Comparison of ENCODE assay signal across 41 cellular contexts in the genomic region with DNA sequence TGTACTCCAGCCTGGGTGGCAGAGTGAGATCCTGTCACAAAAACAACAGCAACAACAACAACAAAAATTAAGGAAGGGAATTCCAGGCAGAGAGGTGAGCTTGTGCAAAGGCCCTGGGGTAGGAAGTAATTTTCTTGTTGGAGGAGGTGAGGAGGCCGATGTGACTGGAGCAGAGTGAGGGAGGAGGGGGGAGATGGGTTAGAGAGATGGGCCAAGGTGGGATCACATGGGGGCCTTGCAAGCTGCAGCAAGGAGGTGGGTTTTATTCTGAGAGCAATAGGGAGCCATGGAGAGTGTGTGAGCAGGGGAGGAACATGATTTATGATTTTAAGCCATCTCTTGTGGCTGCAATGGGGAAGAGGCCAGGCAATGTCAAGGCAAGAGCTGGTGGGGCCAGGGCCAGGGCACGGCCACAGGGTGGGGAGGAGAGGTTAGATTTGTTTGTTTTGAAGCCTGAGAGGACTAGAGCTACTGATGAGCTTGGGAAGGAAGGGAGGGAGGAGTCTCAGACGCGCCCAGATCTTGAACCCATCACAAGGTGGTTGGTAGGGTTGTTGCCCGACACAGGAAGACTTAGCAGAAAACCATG. TPM values are rescaled to one million over a fixed set of nuclear protein-coding genes. Genes with fewer than 3 reads are reported as not detected.
"Had no signal": no experiment of that assay in that cellular context is flagged by ENCODE, and none has a peak within 500 bp of the region (broad histone marks: within the 10 kb centered on the region; RNA-seq: fewer than 3 reads in every experiment).

No MANE protein-coding gene starts in this region.

- ATAC-seq: activated CD8-positive, alpha-beta T cell treated with anti-CD3 and anti-CD28 coated beads for 36 hours; activated T-cell treated with anti-CD3 and anti-CD28 coated beads, Interleukin-2, amount 50 U/mL, for 72 hours; activated T-helper 17 cell treated with anti-CD3 and anti-CD28 coated beads, Interleukin-2, amount 50 U/mL, for 72 hours; body of pancreas; PC-3 had no signal

- H3K36me3 ChIP-seq: MG63, Peyer's patch, SJSA1 had no signal

- H3K9me3 ChIP-seq: body of pancreas, MG63, Peyer's patch, SJSA1 had no signal

- H3K4me1 Mint-ChIP-seq: activated naive CD4-positive, alpha-beta T cell treated with anti-CD3 and anti-CD28 coated beads, Interleukin-2, amount 50 U/mL, for 24 hours; activated naive CD8-positive, alpha-beta T cell treated with anti-CD3 and anti-CD28 coated beads, Interleukin-2, amount 10 ng/mL, durations not matched to agents 7 days and 5 days; activated T-helper 17 cell treated with anti-CD3 and anti-CD28 coated beads, Interleukin-2, amount 50 U/mL, for 72 hours had no signal

- H3K9me3 Mint-ChIP-seq: activated CD8-positive, alpha-beta T cell treated with anti-CD3 and anti-CD28 coated beads for 36 hours; activated naive CD4-positive, alpha-beta T cell treated with anti-CD3 and anti-CD28 coated beads, Interleukin-2, amount 50 U/mL, for 24 hours; activated naive CD8-positive, alpha-beta T cell treated with anti-CD3 and anti-CD28 coated beads, Interleukin-2, amount 10 ng/mL, durations not matched to agents 7 days and 5 days; activated T-cell treated with anti-CD3 and anti-CD28 coated beads, Interleukin-2, amount 50 U/mL, for 72 hours; activated T-helper 17 cell treated with anti-CD3 and anti-CD28 coated beads, Interleukin-2, amount 50 U/mL, for 72 hours had no signal

- H3K27me3 ChIP-seq: body of pancreas, Peyer's patch, SJSA1 had no signal

- H3K27ac ChIP-seq: body of pancreas, Peyer's patch, SJSA1, VCaP had no signal

- DNase-seq: activated CD4-positive, alpha-beta T cell treated with anti-CD3 and anti-CD28 coated beads for 1 hour; activated CD4-positive, alpha-beta T cell treated with anti-CD3 and anti-CD28 coated beads for 48 hours; activated CD4-positive, alpha-beta T cell treated with anti-CD3 and anti-CD28 coated beads, Interleukin-2, amount 50 U/mL, for 4 hours; activated CD4-positive, CD25-positive, alpha-beta regulatory T cell; activated CD8-positive, alpha-beta T cell treated with anti-CD3 and anti-CD28 coated beads for 36 hours; activated gamma-delta T cell; activated naive CD4-positive, alpha-beta T cell treated with Interleukin-2 at 50 U/mL for 16 hours; activated naive CD8-positive, alpha-beta T cell treated with anti-CD3 and anti-CD28 coated beads, Interleukin-2, amount 10 ng/mL, durations not matched to agents 7 days and 5 days; activated T-cell treated with anti-CD3 and anti-CD28 coated beads, Interleukin-2, amount 50 U/mL, for 1 hour; activated T-cell treated with anti-CD3 and anti-CD28 coated beads, Interleukin-2, amount 50 U/mL, for 72 hours; amygdala; body of pancreas; caudate nucleus; cerebellar nuclear complex; Kasumi-1; MG63; NCI-H1048; NCI-H1105 treated with DMSO at 0.1 percent for 48 hours; NCI-H1436; NCI-H1694; NCI-H1930; NCI-H2081 treated with DMSO at 0.1 percent for 48 hours; NCI-H226; NCI-H446 treated with DMSO at 0.1 percent for 48 hours; NCI-H524; NCI-H69; NCI-H82; PC-3; Peyer's patch; RPMI8226; SHP77 treated with DMSO at 0.1 percent for 48 hours; SW 1271; T-helper 1 cell; T-helper 2 cell; T-helper 9 cell had no signal

- H3K4me1 ChIP-seq: body of pancreas, Peyer's patch, SJSA1 had no signal

- H3K36me3 Mint-ChIP-seq: activated naive CD4-positive, alpha-beta T cell treated with anti-CD3 and anti-CD28 coated beads, Interleukin-2, amount 50 U/mL, for 24 hours; activated naive CD8-positive, alpha-beta T cell treated with anti-CD3 and anti-CD28 coated beads, Interleukin-2, amount 10 ng/mL, durations not matched to agents 7 days and 5 days had no signal

- H3K4me3 ChIP-seq: body of pancreas, MG63, Peyer's patch, SJSA1 had no signal

- H3K4me3 Mint-ChIP-seq: activated CD8-positive, alpha-beta T cell treated with anti-CD3 and anti-CD28 coated beads for 36 hours; activated naive CD4-positive, alpha-beta T cell treated with anti-CD3 and anti-CD28 coated beads, Interleukin-2, amount 50 U/mL, for 24 hours; activated naive CD8-positive, alpha-beta T cell treated with anti-CD3 and anti-CD28 coated beads, Interleukin-2, amount 10 ng/mL, durations not matched to agents 7 days and 5 days; activated T-cell treated with anti-CD3 and anti-CD28 coated beads, Interleukin-2, amount 50 U/mL, for 72 hours; activated T-helper 17 cell treated with anti-CD3 and anti-CD28 coated beads, Interleukin-2, amount 50 U/mL, for 72 hours had no signal

- H3K27ac Mint-ChIP-seq: activated CD8-positive, alpha-beta T cell treated with anti-CD3 and anti-CD28 coated beads for 36 hours; activated naive CD8-positive, alpha-beta T cell treated with anti-CD3 and anti-CD28 coated beads, Interleukin-2, amount 10 ng/mL, durations not matched to agents 7 days and 5 days; activated T-cell treated with anti-CD3 and anti-CD28 coated beads, Interleukin-2, amount 50 U/mL, for 72 hours; activated T-helper 17 cell treated with anti-CD3 and anti-CD28 coated beads, Interleukin-2, amount 50 U/mL, for 72 hours had no signal

RNA-seq across cellular contexts. Expression of a gene that starts 12.5 kb away (rescaled TPM):
- total RNA-seq: activated CD8-positive, alpha-beta memory T cell treated with anti-CD3 and anti-CD28 coated beads for 36 hours; activated CD8-positive, alpha-beta T cell treated with anti-CD3 and anti-CD28 coated beads for 36 hours; activated naive CD8-positive, alpha-beta T cell treated with anti-CD3 and anti-CD28 coated beads, Interleukin-2, amount 10 ng/mL, durations not matched to agents 7 days and 5 days; activated T-cell treated with anti-CD3 and anti-CD28 coated beads, Interleukin-2, amount 50 U/mL, for 72 hours; activated T-helper 17 cell treated with anti-CD3 and anti-CD28 coated beads, Interleukin-2, amount 50 U/mL, for 72 hours; bronchial epithelial cell; SJSA1 had no signal
